ENCODE assay signal across 22 cellular contexts in genomic region chr14:106606936-106607335, GRCh38.
DNase-seq lines count a peak whose midpoint lies in the region; ATAC-seq and TF ChIP-seq lines count a peak whose summit lies in the region.
"Had no signal": no experiment of that assay in that cellular context is flagged by ENCODE, and none has a peak within 500 bp of the region (broad histone marks: within the 10 kb centered on the region; RNA-seq: fewer than 3 reads in every experiment).

No MANE protein-coding gene starts in this region.

- no peaks in the 10 kb centered on the region for H3K36me3 Mint-ChIP-seq in activated CD4-positive, alpha-beta T cell treated with anti-CD3 and anti-CD28 coated beads for 36 hours (ENCODE audit: low read depth)
- H3K36me3 Mint-ChIP-seq: CD14-positive monocyte; CD4-positive, alpha-beta memory T cell; CD4-positive, CD25-positive, alpha-beta regulatory T cell; CD8-positive, alpha-beta memory T cell had no signal

- CTCF ChIA-PET in activated CD4-positive, alpha-beta T cell treated with anti-CD3 and anti-CD28 coated beads for 36 hours (lab: Charles Lee) = interaction anchor here (0.6 to 2.6 kb wide), 7 partner anchors 10 to 154 kb away, joined by 3 to 14 read pairs (median 3); no protein-coding TSS in a partner anchor

- H3K4me2 ChIP-seq in BLaER1 = peak overlapping the region; percentile 63; the same call in 1 of the 2 replicates
- H3K4me2 ChIP-seq: A549 had no signal

- peaks cover 3% of the 10 kb centered on the region for H3K4me1 Mint-ChIP-seq in activated CD4-positive, alpha-beta T cell treated with anti-CD3 and anti-CD28 coated beads for 36 hours
- H3K4me1 Mint-ChIP-seq: CD4-positive, alpha-beta memory T cell had no signal

- DNase-seq in activated CD4-positive, alpha-beta T cell treated with anti-CD3 and anti-CD28 coated beads for 36 hours = no peak
- no peak for DNase-seq in activated CD4-positive, alpha-beta T cell treated with anti-CD3 and anti-CD28 coated beads for 1 hour
- peak; percentile 66 for DNase-seq in esophagus muscularis mucosa (ENCODE audit: extremely low spot score)
- no peak for DNase-seq in NCI-H1417 (lab: John Stamatoyannopoulos, UW)
- DNase-seq: AML-193; C1 segment of cervical spinal cord; CD4-positive, alpha-beta memory T cell; CD4-positive, CD25-positive, alpha-beta regulatory T cell; CD8-positive, alpha-beta memory T cell; COR-L47; DMS 273 treated with DMSO at 0.1 percent for 48 hours; DMS153; DMS53; DMS79; GF-D8 had no signal

- 50% methylated on average over 2 of the region's 2 CpGs for WGBS in HUES64
- 70% methylated on average over 2 of the region's 2 CpGs for WGBS in esophagus muscularis mucosa

- POLR2A ChIA-PET in activated CD4-positive, alpha-beta T cell treated with anti-CD3 and anti-CD28 coated beads for 36 hours (lab: Charles Lee) = no interaction called here

- H3K4me3 Mint-ChIP-seq in activated CD4-positive, alpha-beta T cell treated with anti-CD3 and anti-CD28 coated beads for 36 hours = no peak overlapping the region
- H3K4me3 Mint-ChIP-seq: B cell; CD14-positive monocyte; CD4-positive, alpha-beta memory T cell; CD4-positive, CD25-positive, alpha-beta regulatory T cell; CD8-positive, alpha-beta memory T cell had no signal

- H3K9ac ChIP-seq in BLaER1 (no peak overlapping the region), HUES64 (ENCODE audit: low read depth, low read length) (no peak overlapping the region)

- no peaks in the 10 kb centered on the region for H3K9me3 ChIP-seq in BLaER1
- peaks cover 98% of the 10 kb centered on the region for H3K9me3 ChIP-seq in HUES64 (ENCODE audit: insufficient read depth, low read depth, low read length)
- no peaks in the 10 kb centered on the region for H3K9me3 ChIP-seq in esophagus muscularis mucosa
- H3K9me3 ChIP-seq: A549 had no signal

- H3K9me3 Mint-ChIP-seq in activated CD4-positive, alpha-beta T cell treated with anti-CD3 and anti-CD28 coated beads for 36 hours (ENCODE audit: low read depth) = no peaks in the 10 kb centered on the region
- H3K9me3 Mint-ChIP-seq: CD14-positive monocyte; CD4-positive, alpha-beta memory T cell; CD8-positive, alpha-beta memory T cell had no signal

- H3K27ac Mint-ChIP-seq in activated CD4-positive, alpha-beta T cell treated with anti-CD3 and anti-CD28 coated beads for 36 hours = peak overlapping the region; percentile 43
- H3K27ac Mint-ChIP-seq: B cell; CD14-positive monocyte; CD4-positive, alpha-beta memory T cell; CD4-positive, CD25-positive, alpha-beta regulatory T cell had no signal

- intact Hi-C loops in activated CD4-positive, alpha-beta T cell treated with anti-CD3 and anti-CD28 coated beads for 36 hours (cut with DNase I, micrococcal nuclease) = no loop called here
- intact Hi-C loops in esophagus muscularis mucosa (cut with DNase I) = no loop called here

- H3K4me1 ChIP-seq in BLaER1 (peaks cover 47% of the 10 kb centered on the region), HUES64 (ENCODE audit: insufficient read depth, low read length) (no peaks in the 10 kb centered on the region), esophagus muscularis mucosa (no peaks in the 10 kb centered on the region)
- H3K4me1 ChIP-seq: A549 had no signal

- no peaks in the 10 kb centered on the region for H4K20me1 ChIP-seq in BLaER1

- H3K27me3 ChIP-seq in BLaER1 = no peaks in the 10 kb centered on the region
- H3K27me3 ChIP-seq in HUES64 (ENCODE audit: insufficient read depth, low read length) = no peaks in the 10 kb centered on the region
- peaks cover 0 to 36% (median 0%) of the 10 kb centered on the region in 4 donors for H3K27me3 ChIP-seq in esophagus muscularis mucosa

- TF ChIP-seq CTCF in esophagus muscularis mucosa (IDR thresholded peaks at IDR 0.05) = no peak

- TF ChIP-seq EP300 in esophagus muscularis mucosa (IDR thresholded peaks at IDR 0.05) = no peak

- H3K36me3 ChIP-seq in BLaER1 = no peaks in the 10 kb centered on the region
- no peaks in the 10 kb centered on the region for H3K36me3 ChIP-seq in HUES64 (ENCODE audit: insufficient read depth, low read length)
- no peaks in the 10 kb centered on the region for H3K36me3 ChIP-seq in esophagus muscularis mucosa

- H3K27ac ChIP-seq in BLaER1 (no peak overlapping the region), HUES64 (ENCODE audit: low read depth, low read length) (no peak overlapping the region), esophagus muscularis mucosa (replicated peaks in 1 of 4) (no peak overlapping the region)
- H3K27ac ChIP-seq: 22Rv1, A549 had no signal

- H3K4me3 ChIP-seq in BLaER1 (no peak overlapping the region), HUES64 (ENCODE audit: low read length) (peak overlapping the region; percentile 21; the same call in 1 of the 2 replicates), esophagus muscularis mucosa (no peak overlapping the region)
- H3K4me3 ChIP-seq: A549 had no signal

- no peak for ATAC-seq in activated CD4-positive, alpha-beta T cell treated with anti-CD3 and anti-CD28 coated beads for 36 hours
- no peak for ATAC-seq in GM18502 (IDR thresholded peaks at IDR 0.05; ENCODE audit: poor library complexity, unreplicated experiment)
- ATAC-seq: A549 had no signal

- H3K27me3 Mint-ChIP-seq in activated CD4-positive, alpha-beta T cell treated with anti-CD3 and anti-CD28 coated beads for 36 hours = peaks cover 40% of the 10 kb centered on the region

- no peak for TF ChIP-seq POLR2A in esophagus muscularis mucosa (IDR thresholded peaks at IDR 0.05; ENCODE audit: low read depth)
